In genomic region chr9:37938121-37938906, GRCh38 we compare ENCODE assay signal across 9 cellular contexts. TPM values are rescaled to one million over a fixed set of nuclear protein-coding genes. Genes with fewer than 3 reads are reported as not detected.
DNase-seq lines count a peak whose midpoint lies in the region; ATAC-seq and TF ChIP-seq lines count a peak whose summit lies in the region.
"Had no signal": no experiment of that assay in that cellular context is flagged by ENCODE, and none has a peak within 500 bp of the region (broad histone marks: within the 10 kb centered on the region; RNA-seq: fewer than 3 reads in every experiment).

No MANE protein-coding gene starts in this region.

- TF ChIP-seq CTCF in HFFc6 (IDR thresholded peaks at IDR 0.05) (peak; percentile 30; the same call in 1 of the 2 replicates), left ventricle myocardium inferior (IDR thresholded peaks at IDR 0.05; ENCODE audit: borderline replicate concordance) (peak; percentile 17), tibial nerve (IDR thresholded peaks at IDR 0.05) (no peak)

- TF ChIP-seq EP300 in tibial nerve (IDR thresholded peaks at IDR 0.05): no peak

- H3K27me3 ChIP-seq in left ventricle myocardium inferior (ENCODE audit: low read depth): no peaks in the 10 kb centered on the region
- no peaks in the 10 kb centered on the region for H3K27me3 ChIP-seq in tibial nerve

- DNase-seq in HFFc6 (peak; percentile 82), amniotic stem cell (lab: John Stamatoyannopoulos, UW) (peak; percentile 62), left ventricle myocardium inferior (no peak), skeletal muscle cell (ENCODE audit: low read depth) (peak; percentile 46), tibial nerve (ENCODE audit: low spot score in 2 of 2) (no peak)
- DNase-seq in activated CD8-positive, alpha-beta memory T cell treated with anti-CD3 and anti-CD28 coated beads, Interleukin-2, amount 50 U/mL, for 4 hours: no peak
- DNase-seq: stimulated activated CD4-positive, alpha-beta T cell treated with anti-CD3 and anti-CD28 coated beads, Interleukin-2, amount 100 ng/mL, for 24 hours had no signal

- H3K27ac Mint-ChIP-seq in HFFc6: peak overlapping the region; percentile 96

- 38 to 53% methylated on average over 22 of the region's 22 CpGs for WGBS in tibial nerve, 2 donors

- H3K4me1 Mint-ChIP-seq in HFFc6 (ENCODE audit: low read depth): peaks cover 81% of the 10 kb centered on the region

- H3K9me3 ChIP-seq in left ventricle myocardium inferior (replicated peaks) (no peaks in the 10 kb centered on the region), tibial nerve (no peaks in the 10 kb centered on the region)

- H3K4me3 Mint-ChIP-seq in HFFc6: peak overlapping the region; percentile 76

- TF ChIP-seq POLR2A in tibial nerve (IDR thresholded peaks at IDR 0.05): no peak

- peaks cover 11% of the 10 kb centered on the region for H3K27me3 Mint-ChIP-seq in HFFc6 (ENCODE audit: insufficient read depth)

- H3K36me3 ChIP-seq in left ventricle myocardium inferior (no peaks in the 10 kb centered on the region), tibial nerve (no peaks in the 10 kb centered on the region)

- ATAC-seq in HG03432 (IDR thresholded peaks at IDR 0.05; ENCODE audit: unreplicated experiment): no peak
- ATAC-seq in HG03460 (IDR thresholded peaks at IDR 0.05; ENCODE audit: unreplicated experiment): no peak

- H3K36me3 Mint-ChIP-seq in HFFc6 (ENCODE audit: low read depth): peaks cover 8% of the 10 kb centered on the region; the same call in 1 of the 2 replicates

- H3K9me3 Mint-ChIP-seq in HFFc6: no peaks in the 10 kb centered on the region

- H3K4me3 ChIP-seq in left ventricle myocardium inferior (peak overlapping the region; percentile 9), skeletal muscle cell (ENCODE audit: low read depth, low read length) (no peak overlapping the region), tibial nerve (no peak overlapping the region)

- H3K4me1 ChIP-seq in left ventricle myocardium inferior (peaks cover 51% of the 10 kb centered on the region), tibial nerve (peaks cover 0 to 31% (median 10%) of the 10 kb centered on the region in 4 donors)

- intact Hi-C loops in left ventricle myocardium inferior (cut with micrococcal nuclease): no loop called here

- peak overlapping the region; percentile 71 for H3K27ac ChIP-seq in left ventricle myocardium inferior (replicated peaks)
- no peak overlapping the region for H3K27ac ChIP-seq in tibial nerve

RNA-seq across cellular contexts. Expression of gene SLC25A51, which starts 34.4 kb away (rescaled TPM):
- 10 to 100 TPM; 29.1 to 35.0 (median 32.9) TPM for total RNA-seq in HFFc6 (2021; fragmentation: NEBNext Ultra II Directional; extraction: Animal tissue kit (Norgen Biotek cat#: 25700))
- 21.4 TPM for total RNA-seq in left ventricle myocardium inferior
- total RNA-seq in tibial nerve: 10 to 100 TPM; 21.6 to 28.4 (median 25.7) TPM

Comparison
In these comparisons a context has a peak if more than half of its experiments do, and no peak if none do; other contexts are left out.
1. DNase-seq: peak in HFFc6 (single experiment), amniotic stem cell (single experiment) and skeletal muscle cell (single experiment); none in left ventricle myocardium inferior (single experiment), activated CD8-positive, alpha-beta memory T cell treated with anti-CD3 and anti-CD28 coated beads, Interleukin-2, amount 50 U/mL, for 4 hours (single experiment) and tibial nerve (0 of 2).
2. CTCF ChIP-seq: peak in HFFc6 (single experiment) and left ventricle myocardium inferior (single experiment); none in tibial nerve (0 of 5).